In genomic region chr20:34111712-34112599, GRCh38 we compare ENCODE assay signal across 8 cellular contexts. TPM values are rescaled to one million over a fixed set of nuclear protein-coding genes. Genes with fewer than 3 reads are reported as not detected.
A peak's percentile ranks its signal among the peaks of the same experiment; 100 is the strongest.
DNase-seq lines count a peak whose midpoint lies in the region; ATAC-seq lines count a peak whose summit lies in the region.

TSS of gene EIF2S2 (minus strand) at chr20:34112243. CDS start at chr20:34112110, 133 bp downstream.

- H3K4me3 ChIP-seq in GM08714 (ENCODE audit: low read length), result peak within 1 kb of the TSS; percentile 89

- peaks cover 21 to 39% of the 10 kb centered on the region in 2 donors for H3K36me3 Mint-ChIP-seq in activated naive CD4-positive, alpha-beta T cell treated with anti-CD3 and anti-CD28 coated beads, Interleukin-2, amount 50 U/mL, for 72 hours

- H3K27ac ChIP-seq in temporal lobe (ENCODE audit: low read depth, low read length), result peak within 1 kb of the TSS; percentile 88

- peak within 1 kb of the TSS; percentile 98 to 99 for H3K27ac Mint-ChIP-seq in activated naive CD4-positive, alpha-beta T cell treated with anti-CD3 and anti-CD28 coated beads, Interleukin-2, amount 50 U/mL, for 72 hours

- peak; percentile 84 for ATAC-seq in HG02610 (IDR thresholded peaks at IDR 0.05; ENCODE audit: unreplicated experiment)
- peak; percentile 86 for ATAC-seq in activated naive CD4-positive, alpha-beta T cell treated with anti-CD3 and anti-CD28 coated beads, Interleukin-2, amount 50 U/mL, for 72 hours

- no peaks in the 10 kb centered on the region for H3K9me3 Mint-ChIP-seq in activated naive CD4-positive, alpha-beta T cell treated with anti-CD3 and anti-CD28 coated beads, Interleukin-2, amount 50 U/mL, for 72 hours

- DNase-seq in NCI-H1092 treated with DMSO at 0.1 percent for 48 hours (lab: John Stamatoyannopoulos, UW), result peak; percentile 98
- peak; percentile 97 for DNase-seq in SKM-1 (lab: John Stamatoyannopoulos, UW; ENCODE audit: unreplicated experiment)
- DNase-seq in activated naive CD4-positive, alpha-beta T cell treated with anti-CD3 and anti-CD28 coated beads, Interleukin-2, amount 50 U/mL, for 72 hours (ENCODE audit: low spot score in 2 of 2), result peak; percentile 91 to 99
- DNase-seq in glomerular endothelial cell (ENCODE audit: extremely low read depth, low read depth, low spot score), result peak; percentile 80
- peak; percentile 88 for DNase-seq in occipital lobe (lab: John Stamatoyannopoulos, UW)

RNA-seq across cellular contexts. Expression of gene EIF2S2, which starts in this region (rescaled TPM):
- total RNA-seq in activated naive CD4-positive, alpha-beta T cell treated with anti-CD3 and anti-CD28 coated beads, Interleukin-2, amount 50 U/mL, for 72 hours, result 100 to 1,000 TPM; 116 to 125 TPM
- total RNA-seq in glomerular endothelial cell (74.9 and 80.2 TPM in 2 replicates), occipital lobe (43.8 TPM), temporal lobe (40.6 TPM)

Comparison
In these comparisons a context has a peak if more than half of its experiments do, and no peak if none do; other contexts are left out.
1. Peak in every context shown above with its lines: DNase-seq, ATAC-seq, H3K4me3 ChIP-seq and H3K27ac ChIP-seq.